ENCODE assay signal across 24 cellular contexts in the genomic region with DNA sequence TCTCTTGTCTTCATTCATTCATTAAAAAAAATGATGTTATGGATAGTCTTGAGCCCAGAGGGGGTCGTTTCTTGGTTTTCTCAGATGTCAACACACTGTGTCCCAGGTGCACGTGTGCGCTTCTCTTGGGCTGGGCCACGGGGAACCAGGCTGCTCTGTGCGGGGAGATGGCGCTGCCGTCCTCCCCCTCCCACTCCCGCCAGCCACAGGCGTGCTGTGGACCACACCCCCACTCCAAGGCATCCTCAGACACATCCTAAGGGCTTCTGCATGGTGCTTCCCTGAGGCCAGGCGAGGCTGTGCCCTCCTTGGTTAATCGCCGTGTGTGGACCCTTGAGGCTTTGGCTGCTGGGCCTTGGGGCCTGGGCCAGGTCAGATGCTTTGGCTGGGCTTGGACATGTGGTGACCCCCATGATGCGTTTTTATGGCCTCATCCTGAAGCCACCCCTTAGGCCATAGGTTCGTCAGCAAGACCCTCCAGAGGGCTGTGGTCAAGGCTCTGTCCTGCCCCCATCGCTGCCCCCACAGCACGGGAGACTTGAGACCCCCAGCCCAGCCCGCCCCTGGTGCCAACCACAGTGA.
A peak's percentile ranks its signal among the peaks of the same experiment; 100 is the strongest.
DNase-seq lines count a peak whose midpoint lies in the region; ATAC-seq, FAIRE-seq and TF ChIP-seq lines count a peak whose summit lies in the region.
"Had no signal": no experiment of that assay in that cellular context is flagged by ENCODE, and none has a peak within 500 bp of the region (broad histone marks: within the 10 kb centered on the region; RNA-seq: fewer than 3 reads in every experiment).

No MANE protein-coding gene starts in this region.

- in situ Hi-C loops in HepG2 (cut with HindIII; ENCODE audit: extremely low pct_ligation_motif_present, low pct_unique_long_range_greater_than_20kb) = no loop called here
- in situ Hi-C loops in Panc1 (cut with HindIII; ENCODE audit: low pct_unique_long_range_greater_than_20kb, low sequenced_read_pairs) = no loop called here
- in situ Hi-C loops in KBM-7 (cut with MboI; ENCODE audit: low pct_unique_long_range_greater_than_20kb, low sequenced_read_pairs) = no loop called here

- peak overlapping the region; percentile 98 to 100 for H3K4ac ChIP-seq in mesenchymal stem cell (ENCODE audit: low read depth in 1 of 2, low read length in 2 of 2)

- H2BK120ac ChIP-seq in mesenchymal stem cell (ENCODE audit: low read depth, low read length) = peak overlapping the region; percentile 98

- H4K20me1 ChIP-seq in HepG2 (ENCODE audit: insufficient read depth, low read length) = no peaks in the 10 kb centered on the region

- TF ChIP-seq EP300 in HepG2 (IDR thresholded peaks at IDR 0.05; ENCODE audit: low read depth in 2 of 2, low read length in 2 of 2) (no peak), HepG2 (CRISPR knock-in tag; IDR thresholded peaks at IDR 0.05; ENCODE audit: borderline replicate concordance) (no peak)

- H3K27ac ChIP-seq in HepG2 (ENCODE audit: extremely low read length, insufficient read depth, low read length) = no peak overlapping the region
- H3K27ac ChIP-seq in right lobe of liver = no peak overlapping the region
- H3K27ac ChIP-seq in Panc1 (ENCODE audit: low read length) = peak overlapping the region; percentile 23; the same call in 1 of the 2 replicates
- H3K27ac ChIP-seq in mesenchymal stem cell (ENCODE audit: low read length, poor library complexity, severe bottlenecking) = no peak overlapping the region
- H3K27ac ChIP-seq: C4-2B, HL-60 had no signal

- no peaks in the 10 kb centered on the region for H3K9me3 ChIP-seq in HepG2 (ENCODE audit: low read length)
- H3K9me3 ChIP-seq in right lobe of liver = no peaks in the 10 kb centered on the region
- no peaks in the 10 kb centered on the region for H3K9me3 ChIP-seq in Panc1 (ENCODE audit: control insufficient read depth, insufficient read depth, low read depth, low read length)
- H3K9me3 ChIP-seq in mesenchymal stem cell (ENCODE audit: control insufficient read depth, low read length) = no peaks in the 10 kb centered on the region
- H3K9me3 ChIP-seq: Peyer's patch, SK-N-SH had no signal

- H3K36me3 ChIP-seq in HepG2 (replicated peaks in 1 of 2; ENCODE audit: control insufficient read depth in 1 of 2, insufficient read depth in 2 of 2, low read length in 2 of 2) (no peaks in the 10 kb centered on the region), right lobe of liver (no peaks in the 10 kb centered on the region), Panc1 (ENCODE audit: control insufficient read depth, insufficient read depth, low read length) (no peaks in the 10 kb centered on the region), mesenchymal stem cell (ENCODE audit: control insufficient read depth in 1 of 2, insufficient read depth in 2 of 2, low read depth in 1 of 2, low read length in 2 of 2) (peaks cover 4 to 16% of the 10 kb centered on the region in 2 experiments)
- H3K36me3 ChIP-seq: Peyer's patch had no signal

- H2AK5ac ChIP-seq in mesenchymal stem cell (ENCODE audit: low read length, severe bottlenecking) = no peak overlapping the region

- H3K4me2 ChIP-seq in HepG2 (ENCODE audit: low read depth, low read length) (no peak overlapping the region), mesenchymal stem cell (ENCODE audit: low read length, poor library complexity, severe bottlenecking) (no peak overlapping the region)
- H3K4me2 ChIP-seq: SK-N-SH had no signal

- no peak for TF ChIP-seq POLR2A in HepG2 (IDR thresholded peaks at IDR 0.05; ENCODE audit: insufficient read depth in 1 of 2, low read depth in 2 of 2, low read length in 2 of 2)
- TF ChIP-seq POLR2A in right lobe of liver (IDR thresholded peaks at IDR 0.05) = no peak

- H3K79me1 ChIP-seq in mesenchymal stem cell (replicated peaks; ENCODE audit: low read length, poor library complexity, severe bottlenecking) = peaks cover 10% of the 10 kb centered on the region

- POLR2A ChIA-PET in HepG2 (lab: Yijun Ruan, JAX) (no interaction called here), Panc1 (lab: Charles Lee) (no interaction called here)

- no peak for TF ChIP-seq CTCF in HepG2 (CRISPR knock-in tag; IDR thresholded peaks at IDR 0.05)
- TF ChIP-seq CTCF in right lobe of liver (IDR thresholded peaks at IDR 0.05) = no peak
- TF ChIP-seq CTCF in Panc1 (IDR thresholded peaks at IDR 0.05) = no peak

- H4K91ac ChIP-seq in mesenchymal stem cell (ENCODE audit: low read length) = peak overlapping the region; percentile 99

- H3K27me3 ChIP-seq in HepG2 (ENCODE audit: control insufficient read depth in 1 of 2, insufficient read depth in 2 of 2, low read length in 2 of 2) (no peaks in the 10 kb centered on the region), right lobe of liver (no peaks in the 10 kb centered on the region), Panc1 (ENCODE audit: control insufficient read depth, insufficient read depth, low read length) (no peaks in the 10 kb centered on the region), mesenchymal stem cell (ENCODE audit: control insufficient read depth in 1 of 2, insufficient read depth in 1 of 2, low read length in 2 of 2) (no peaks in the 10 kb centered on the region)
- H3K27me3 ChIP-seq: Peyer's patch had no signal

- H3K14ac ChIP-seq in mesenchymal stem cell (ENCODE audit: low read length in 2 of 2) = peak overlapping the region in 1 of 2 experiments; percentile 95

- no peak overlapping the region for H2AFZ ChIP-seq in HepG2 (ENCODE audit: low read length)
- no peak overlapping the region for H2AFZ ChIP-seq in mesenchymal stem cell (ENCODE audit: low read depth, low read length)

- no peak for FAIRE-seq in HepG2 (lab: Jason Lieb, UNC)
- FAIRE-seq: GM12892, GM19239 had no signal

- no peak overlapping the region for H2BK5ac ChIP-seq in mesenchymal stem cell (ENCODE audit: low read depth, low read length, poor library complexity, severe bottlenecking)

- no TSS peak for BruUV-seq in HepG2 (replicated peaks; lab: Mats Ljungman, UMichigan)
- BruUV-seq in Panc1 (replicated peaks; lab: Mats Ljungman, UMichigan) = no TSS peak

- CTCF ChIA-PET in HepG2 (lab: Yijun Ruan, JAX; ENCODE audit: low intra/inter-chr PET ratio, low total read pairs) = no interaction called here
- CTCF ChIA-PET in Panc1 (lab: Charles Lee) = no interaction called here

- peak overlapping the region; percentile 29 for H2BK15ac ChIP-seq in mesenchymal stem cell (ENCODE audit: low read depth, poor library complexity, severe bottlenecking)

- no peak overlapping the region for H3K4me3 ChIP-seq in HepG2 (replicated peaks in 1 of 3; ENCODE audit: insufficient read depth in 1 of 3, low read depth in 2 of 3, low read length in 3 of 3)
- H3K4me3 ChIP-seq in right lobe of liver = no peak overlapping the region
- no peak overlapping the region for H3K4me3 ChIP-seq in Panc1 (ENCODE audit: low read depth in 2 of 2, low read length in 2 of 2)
- H3K4me3 ChIP-seq in mesenchymal stem cell (ENCODE audit: insufficient read depth in 1 of 2, low read depth in 1 of 2, low read length in 2 of 2) = no peak overlapping the region
- H3K4me3 ChIP-seq: Peyer's patch had no signal

- H3K9ac ChIP-seq in HepG2 (ENCODE audit: insufficient read depth, low read depth, low read length) (no peak overlapping the region), mesenchymal stem cell (ENCODE audit: low read length) (no peak overlapping the region)
- H3K9ac ChIP-seq: SK-N-SH had no signal

- no peak for DNase-seq in HepG2 (ENCODE audit: low spot score)
- DNase-seq in right lobe of liver = no peak
- DNase-seq in Panc1 (ENCODE audit: low read depth, low spot score) = no peak
- no peak for DNase-seq in mesenchymal stem cell
- no peak for DNase-seq in activated CD4-positive, CD25-positive, alpha-beta regulatory T cell (lab: John Stamatoyannopoulos, UW)
- DNase-seq in KBM-7 = no peak
- DNase-seq in NOMO-1 (lab: John Stamatoyannopoulos, UW; ENCODE audit: unreplicated experiment in 2 of 2) = no peak
- DNase-seq: CD8-positive, alpha-beta memory T cell; DMS 273 treated with DMSO at 0.1 percent for 48 hours; DND-41; Kasumi-1; NCI-H1092 treated with DMSO at 0.1 percent for 48 hours; NCI-H146; NCI-H1930; NCI-H446; NCI-H524 treated with DMSO at 0.1 percent for 48 hours; Peyer's patch; SK-N-SH; SW 1271 had no signal

- H3K23ac ChIP-seq in mesenchymal stem cell (ENCODE audit: low read length in 2 of 2) = no peak overlapping the region

- H2BK12ac ChIP-seq in mesenchymal stem cell (ENCODE audit: low read length in 2 of 2) = peak overlapping the region; percentile 75 to 100

- no peak for ATAC-seq in HepG2
- no peak for ATAC-seq in right lobe of liver
- ATAC-seq in Panc1 = no peak
- ATAC-seq: HCT116 had no signal

- 83% methylated on average over 17 of the region's 17 CpGs for WGBS in HepG2 (ENCODE audit: low lambda C conversion rate)
- 86% methylated on average over 8 of the region's 17 CpGs for WGBS in right lobe of liver (ENCODE audit: insufficient coverage, low coverage, low lambda C conversion rate, missing lambda C conversion rate)
- WGBS in mesenchymal stem cell = 96% methylated on average over 17 of the region's 17 CpGs

- H4K8ac ChIP-seq in mesenchymal stem cell (ENCODE audit: low read length) = peak overlapping the region; percentile 96

- H3K79me2 ChIP-seq in HepG2 (ENCODE audit: insufficient read depth, low read length) = no peaks in the 10 kb centered on the region

- intact Hi-C loops in HepG2 (cut with micrococcal nuclease; ENCODE audit: unreplicated experiment) = no loop called here
- intact Hi-C loops in right lobe of liver (cut with DNase I) = no loop called here
- intact Hi-C loops in Panc1 (cut with micrococcal nuclease; ENCODE audit: unreplicated experiment) = no loop called here

- H3K4me1 ChIP-seq in HepG2 (ENCODE audit: insufficient read depth, low read length) (peaks cover 42% of the 10 kb centered on the region), right lobe of liver (peaks cover 0 to 43% (median 21%) of the 10 kb centered on the region in 4 donors), Panc1 (ENCODE audit: control insufficient read depth, insufficient read depth, low read length) (peaks cover 18% of the 10 kb centered on the region), mesenchymal stem cell (ENCODE audit: control insufficient read depth, insufficient read depth, low read depth, low read length) (peaks cover 44% of the 10 kb centered on the region)

- no peak for TF ChIP-seq RAD21 in HepG2 (CRISPR knock-in tag; IDR thresholded peaks at IDR 0.05)

- H3K18ac ChIP-seq in mesenchymal stem cell (ENCODE audit: low read depth in 1 of 2, low read length in 2 of 2) = peak overlapping the region; percentile 92 to 100
